7 cellular contexts compared by ENCODE assay signal in the genomic region with DNA sequence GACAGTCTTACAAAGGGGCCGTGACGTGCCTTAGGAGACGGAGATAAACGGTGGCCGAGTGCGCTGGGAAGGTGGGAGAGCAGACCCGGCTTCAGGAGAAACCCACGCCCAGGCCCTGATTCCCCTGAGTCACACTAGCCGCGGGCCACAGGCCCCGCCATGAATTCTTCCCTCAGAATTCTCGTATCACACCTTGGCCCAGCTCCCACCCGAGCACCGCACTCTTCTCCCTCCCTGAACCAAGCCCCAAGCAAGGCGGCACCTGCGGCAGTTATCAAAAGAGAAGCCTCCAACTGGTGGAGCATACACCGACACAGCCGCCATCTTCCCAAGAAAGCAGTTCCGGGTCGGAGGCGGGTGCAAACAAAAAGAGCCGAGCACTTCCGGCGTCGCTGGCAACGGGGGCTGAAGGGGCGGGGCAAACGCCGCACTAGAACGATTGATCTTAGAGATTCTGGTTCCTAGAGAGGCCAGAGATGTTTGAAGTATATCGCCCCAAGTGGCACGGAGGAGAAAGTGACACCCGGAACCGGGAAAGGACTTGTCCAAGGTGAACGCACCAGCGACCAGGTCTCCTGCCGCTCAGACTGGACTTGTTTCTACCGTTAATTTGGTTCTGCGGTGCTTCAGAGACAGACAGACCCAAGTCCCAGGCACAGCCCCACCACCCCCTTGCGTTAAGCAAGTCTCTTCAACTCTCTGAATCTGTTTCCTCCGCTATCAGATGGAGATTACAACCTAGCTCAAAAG.
DNase-seq lines count a peak whose midpoint lies in the region; ATAC-seq and TF ChIP-seq lines count a peak whose summit lies in the region.

Gene PSMB7 (minus strand): TSS at position 341 of the 750 bp plus-strand sequence. CDS start 17 bp downstream, at position 324.

- DNase-seq in NCI-H2029 (lab: John Stamatoyannopoulos, UW) (peak; percentile 98), T-helper 9 cell (peak; percentile 97), astrocyte of the hippocampus (ENCODE audit: low read depth, low spot score) (peak; percentile 98), hippocampal formation (lab: John Stamatoyannopoulos, UW) (peak; percentile 92 to 96), retinal pigment epithelial cell (ENCODE audit: low read depth) (peak; percentile 88)

- peak; percentile 77 for ATAC-seq in GM18499 (IDR thresholded peaks at IDR 0.05; ENCODE audit: insufficient read depth, unreplicated experiment)
- peak; percentile 84 for ATAC-seq in HG02973 (IDR thresholded peaks at IDR 0.05; ENCODE audit: unreplicated experiment)

- peak within 1 kb of the TSS; percentile 100 for H3K4me3 ChIP-seq in retinal pigment epithelial cell (ENCODE audit: low read length)

- peak; percentile 78 for TF ChIP-seq CTCF in retinal pigment epithelial cell (conservative IDR thresholded peaks at IDR 0.05; ENCODE audit: low read depth, low read length)

Comparison
In these comparisons a context has a peak if more than half of its experiments do, and no peak if none do; other contexts are left out.
1. Peak in every context shown above with its lines: DNase-seq, ATAC-seq and H3K4me3 ChIP-seq.